ENCODE assay signal across 1 cellular context in the genomic region with DNA sequence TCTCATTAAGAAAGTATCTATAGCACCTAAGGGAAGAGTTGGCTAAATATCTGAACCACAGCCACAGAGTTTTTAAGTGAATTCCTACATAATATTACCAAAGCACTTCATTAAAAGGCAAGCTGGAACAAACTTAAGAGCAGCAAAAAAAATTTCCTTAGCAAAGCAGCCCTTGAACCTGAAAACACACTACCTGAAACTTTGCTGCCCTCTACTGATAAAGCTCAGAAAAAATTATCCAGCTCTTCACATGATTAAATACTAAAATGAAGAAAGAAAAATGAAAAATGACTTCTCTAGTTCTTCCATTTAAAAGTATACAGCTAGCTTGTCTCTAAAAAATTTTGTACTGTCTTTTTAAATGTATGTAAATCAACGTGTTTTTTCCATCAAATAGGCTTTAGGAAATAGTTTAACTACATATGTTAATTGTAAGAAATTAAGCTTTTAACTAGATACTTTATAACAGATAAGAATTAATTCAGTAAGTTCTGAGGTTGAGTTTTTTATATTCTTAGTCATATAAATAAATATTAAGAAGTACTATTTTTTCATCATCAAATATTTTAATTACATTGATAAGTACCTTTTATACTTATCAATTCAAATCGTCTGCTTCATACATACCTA.
TF ChIP-seq lines count a peak whose summit lies in the region.

No MANE protein-coding gene starts in this region.

TF ChIP-seq in GM12878, 131 proteins besides CTCF, POLR2A, EP300 and RAD21 (continued from another document):
- TF ChIP-seq, protein P1, sequence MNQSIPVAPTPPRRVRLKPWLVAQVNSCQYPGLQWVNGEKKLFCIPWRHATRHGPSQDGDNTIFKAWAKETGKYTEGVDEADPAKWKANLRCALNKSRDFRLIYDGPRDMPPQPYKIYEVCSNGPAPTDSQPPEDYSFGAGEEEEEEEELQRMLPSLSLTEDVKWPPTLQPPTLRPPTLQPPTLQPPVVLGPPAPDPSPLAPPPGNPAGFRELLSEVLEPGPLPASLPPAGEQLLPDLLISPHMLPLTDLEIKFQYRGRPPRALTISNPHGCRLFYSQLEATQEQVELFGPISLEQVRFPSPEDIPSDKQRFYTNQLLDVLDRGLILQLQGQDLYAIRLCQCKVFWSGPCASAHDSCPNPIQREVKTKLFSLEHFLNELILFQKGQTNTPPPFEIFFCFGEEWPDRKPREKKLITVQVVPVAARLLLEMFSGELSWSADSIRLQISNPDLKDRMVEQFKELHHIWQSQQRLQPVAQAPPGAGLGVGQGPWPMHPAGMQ (IDR thresholded peaks at IDR 0.05; ENCODE audit: borderline replicate concordance): no peak
